37 cellular contexts compared by ENCODE assay signal in the genomic region with DNA sequence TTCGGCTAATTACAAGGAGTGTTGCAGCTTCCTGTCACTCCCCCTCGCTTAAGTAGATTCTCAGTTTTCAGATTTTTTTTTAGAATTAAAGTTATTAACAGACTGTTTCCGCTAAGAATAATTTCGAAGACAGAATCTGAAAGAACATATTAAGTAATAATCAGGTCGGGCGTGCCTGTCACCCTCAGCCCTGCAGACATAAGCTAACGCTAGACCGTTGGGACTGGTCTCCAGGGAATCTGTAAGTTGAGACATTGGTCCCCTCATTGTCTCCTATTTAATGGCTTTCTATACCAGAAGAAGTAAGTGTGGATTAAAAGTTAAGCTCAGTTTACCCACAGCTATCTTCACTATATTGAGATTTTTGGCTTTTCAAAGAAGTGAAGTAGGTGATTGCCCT. TPM values are rescaled to one million over a fixed set of nuclear protein-coding genes. Genes with fewer than 3 reads are reported as not detected.
"Had no signal": no experiment of that assay in that cellular context is flagged by ENCODE, and none has a peak within 500 bp of the region (broad histone marks: within the 10 kb centered on the region; RNA-seq: fewer than 3 reads in every experiment).

No MANE protein-coding gene starts in this region.

- H3K27me3 Mint-ChIP-seq: activated B cell treated with CpG ODN at 0.5 μM for 24 hours; activated CD4-positive, alpha-beta memory T cell treated with anti-CD3 and anti-CD28 coated beads for 36 hours; activated naive CD4-positive, alpha-beta T cell treated with anti-CD3 and anti-CD28 coated beads, Interleukin-2, amount 10 ng/mL, durations not matched to agents 7 days and 5 days; activated naive CD8-positive, alpha-beta T cell; activated naive CD8-positive, alpha-beta T cell treated with anti-CD3 and anti-CD28 coated beads, Interleukin-2, amount 50 U/mL, for 24 hours; brain had no signal

- H3K4me3 Mint-ChIP-seq: activated B cell treated with CpG ODN at 0.5 μM for 24 hours; activated CD4-positive, alpha-beta memory T cell treated with anti-CD3 and anti-CD28 coated beads for 36 hours; activated naive CD4-positive, alpha-beta T cell treated with anti-CD3 and anti-CD28 coated beads, Interleukin-2, amount 10 ng/mL, durations not matched to agents 7 days and 5 days; activated naive CD8-positive, alpha-beta T cell; activated naive CD8-positive, alpha-beta T cell treated with anti-CD3 and anti-CD28 coated beads, Interleukin-2, amount 50 U/mL, for 24 hours; activated T-cell treated with anti-CD3 and anti-CD28 coated beads, Interleukin-2, amount 50 U/mL, for 4 hours; activated T-helper 1 cell treated with anti-CD3 and anti-CD28 coated beads, Interleukin-12 subunit alpha, Interleukin-12 subunit beta, Interleukin-2, Interleukin-4 antibody, amounts not matched to agents 30 ng/mL and 10 ng/mL and 1 ng/mL, durations not matched to agents 14 hours and 24 hours and 36 hours; brain had no signal

- DNase-seq: activated B cell treated with CpG ODN at 0.5 μM for 24 hours; activated CD4-positive, alpha-beta memory T cell treated with anti-CD3 and anti-CD28 coated beads for 36 hours; activated CD4-positive, alpha-beta T cell treated with anti-CD3 and anti-CD28 coated beads for 4 hours; activated CD4-positive, alpha-beta T cell treated with anti-CD3 and anti-CD28 coated beads, Interleukin-2, amount 50 U/mL, for 1 hour; activated CD4-positive, CD25-positive, alpha-beta regulatory T cell treated with anti-CD3 and anti-CD28 coated beads, Interleukin-2, amount 50 U/mL, for 72 hours; activated CD8-positive, alpha-beta memory T cell treated with anti-CD3 and anti-CD28 coated beads, Interleukin-2, amount 50 U/mL, for 4 hours; activated naive CD4-positive, alpha-beta T cell treated with anti-CD3 and anti-CD28 coated beads, Interleukin-2, amount 10 ng/mL, durations not matched to agents 7 days and 5 days; activated naive CD8-positive, alpha-beta T cell treated with anti-CD3 and anti-CD28 coated beads, Interleukin-2, amount 50 U/mL, for 24 hours; activated T-cell treated with anti-CD3 and anti-CD28 coated beads for 4 hours; activated T-cell treated with anti-CD3 and anti-CD28 coated beads, Interleukin-2, amount 50 U/mL, for 4 hours; anterior cingulate cortex; central memory CD4-positive, alpha-beta T cell; NCI-H1048; NCI-H1105 treated with DMSO at 0.1 percent for 48 hours; NCI-H146; NCI-H187; NCI-H2029 treated with DMSO at 0.1 percent for 48 hours; NCI-H2227 treated with DMSO at 0.1 percent for 48 hours; NCI-H446; NCI-H510A treated with DMSO at 0.1 percent for 48 hours; NCI-H69; NK-92 treated with Interleukin-12 subunit alpha and Interleukin-12 subunit beta, amount 100 ng/mL, for 24 hours; PC-9; SIG-M5; SW 1271; T-helper 1 cell; T-helper 2 cell; T-helper 9 cell had no signal

- H3K9me3 Mint-ChIP-seq: activated B cell treated with CpG ODN at 0.5 μM for 24 hours; activated CD4-positive, alpha-beta memory T cell treated with anti-CD3 and anti-CD28 coated beads for 36 hours; activated naive CD4-positive, alpha-beta T cell treated with anti-CD3 and anti-CD28 coated beads, Interleukin-2, amount 10 ng/mL, durations not matched to agents 7 days and 5 days; activated naive CD8-positive, alpha-beta T cell treated with anti-CD3 and anti-CD28 coated beads, Interleukin-2, amount 50 U/mL, for 24 hours; activated T-cell treated with anti-CD3 and anti-CD28 coated beads, Interleukin-2, amount 50 U/mL, for 4 hours; activated T-helper 1 cell treated with anti-CD3 and anti-CD28 coated beads, Interleukin-12 subunit alpha, Interleukin-12 subunit beta, Interleukin-2, Interleukin-4 antibody, amounts not matched to agents 30 ng/mL and 10 ng/mL and 1 ng/mL, durations not matched to agents 14 hours and 24 hours and 36 hours; brain had no signal

- H3K4me1 Mint-ChIP-seq: activated naive CD4-positive, alpha-beta T cell treated with anti-CD3 and anti-CD28 coated beads, Interleukin-2, amount 10 ng/mL, durations not matched to agents 7 days and 5 days; activated naive CD8-positive, alpha-beta T cell treated with anti-CD3 and anti-CD28 coated beads, Interleukin-2, amount 50 U/mL, for 24 hours had no signal

- H3K27ac Mint-ChIP-seq: activated B cell treated with CpG ODN at 0.5 μM for 24 hours; activated CD4-positive, alpha-beta memory T cell treated with anti-CD3 and anti-CD28 coated beads for 36 hours; activated naive CD4-positive, alpha-beta T cell treated with anti-CD3 and anti-CD28 coated beads, Interleukin-2, amount 10 ng/mL, durations not matched to agents 7 days and 5 days; activated naive CD8-positive, alpha-beta T cell; activated naive CD8-positive, alpha-beta T cell treated with anti-CD3 and anti-CD28 coated beads, Interleukin-2, amount 50 U/mL, for 24 hours; activated T-helper 1 cell treated with anti-CD3 and anti-CD28 coated beads, Interleukin-12 subunit alpha, Interleukin-12 subunit beta, Interleukin-2, Interleukin-4 antibody, amounts not matched to agents 30 ng/mL and 10 ng/mL and 1 ng/mL, durations not matched to agents 14 hours and 24 hours and 36 hours; brain had no signal

- H3K27ac ChIP-seq: PC-9, RWPE1, VCaP had no signal

- H3K36me3 Mint-ChIP-seq: activated CD4-positive, alpha-beta memory T cell treated with anti-CD3 and anti-CD28 coated beads for 36 hours; activated naive CD4-positive, alpha-beta T cell treated with anti-CD3 and anti-CD28 coated beads, Interleukin-2, amount 10 ng/mL, durations not matched to agents 7 days and 5 days; activated naive CD8-positive, alpha-beta T cell; brain had no signal

- H3K4me3 ChIP-seq: K562, PC-9 had no signal

RNA-seq across cellular contexts. Expression of gene RBP7, which starts 39.3 kb away (rescaled TPM):
- total RNA-seq: activated B cell treated with CpG ODN at 0.5 μM for 24 hours; activated CD4-positive, alpha-beta memory T cell treated with anti-CD3 and anti-CD28 coated beads for 36 hours; activated T-cell treated with anti-CD3 and anti-CD28 coated beads, Interleukin-2, amount 50 U/mL, for 4 hours; activated T-helper 1 cell treated with anti-CD3 and anti-CD28 coated beads, Interleukin-12 subunit alpha, Interleukin-12 subunit beta, Interleukin-2, Interleukin-4 antibody, amounts not matched to agents 30 ng/mL and 10 ng/mL and 1 ng/mL, durations not matched to agents 14 hours and 24 hours and 36 hours; cerebellum; K562; MCF 10A; OCI-LY7 had no signal
